Comparison of ENCODE assay signal across 1 cellular context in the genomic region with DNA sequence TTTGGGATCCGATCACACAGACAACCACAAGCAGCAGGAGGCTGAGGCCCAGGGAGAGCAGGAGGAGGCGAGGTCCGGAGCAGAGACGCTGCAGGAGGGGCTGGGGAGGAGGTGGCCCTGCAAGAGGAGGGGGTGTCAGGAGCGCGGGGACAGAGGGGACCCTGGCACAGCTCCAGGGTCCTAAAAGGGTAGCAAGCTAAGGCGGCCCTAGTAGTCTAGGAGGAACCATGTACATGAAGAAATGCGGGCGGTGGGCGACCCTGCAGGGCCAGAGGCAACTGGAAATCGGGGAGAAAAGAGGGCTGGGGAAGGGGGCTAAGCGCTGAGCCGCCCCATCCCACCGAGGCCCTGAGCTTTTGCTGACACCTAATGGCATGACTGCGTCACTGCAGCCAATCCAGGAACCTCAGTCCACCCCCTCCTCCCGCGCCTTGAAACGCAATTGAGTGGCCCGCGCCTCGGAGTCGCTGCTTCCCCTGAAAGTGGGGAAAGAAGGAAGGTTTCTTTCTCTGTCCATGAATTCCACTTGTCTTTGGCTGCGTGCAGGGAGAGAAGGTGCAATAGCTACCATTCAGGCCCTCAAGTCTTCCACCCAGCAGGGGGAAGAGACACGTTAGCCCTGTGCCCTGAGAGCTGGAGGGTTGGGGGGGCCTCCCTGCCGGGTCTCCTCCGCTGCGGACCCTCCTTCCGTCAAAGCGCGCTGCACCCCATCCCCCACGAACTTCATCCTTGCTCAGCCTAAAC.
TF ChIP-seq lines count a peak whose summit lies in the region.

No MANE protein-coding gene starts in this region.

TF ChIP-seq in endothelial cell of umbilical vein, 7 proteins besides CTCF, POLR2A, EP300 and RAD21:
- TF ChIP-seq MAX (IDR thresholded peaks at IDR 0.05; ENCODE audit: insufficient read depth, insufficient read length) (no peak), POLR2AphosphoS5 (IDR thresholded peaks at IDR 0.05; ENCODE audit: insufficient read depth, low read depth, low read length) (peak; percentile 15)
